In the genomic region with DNA sequence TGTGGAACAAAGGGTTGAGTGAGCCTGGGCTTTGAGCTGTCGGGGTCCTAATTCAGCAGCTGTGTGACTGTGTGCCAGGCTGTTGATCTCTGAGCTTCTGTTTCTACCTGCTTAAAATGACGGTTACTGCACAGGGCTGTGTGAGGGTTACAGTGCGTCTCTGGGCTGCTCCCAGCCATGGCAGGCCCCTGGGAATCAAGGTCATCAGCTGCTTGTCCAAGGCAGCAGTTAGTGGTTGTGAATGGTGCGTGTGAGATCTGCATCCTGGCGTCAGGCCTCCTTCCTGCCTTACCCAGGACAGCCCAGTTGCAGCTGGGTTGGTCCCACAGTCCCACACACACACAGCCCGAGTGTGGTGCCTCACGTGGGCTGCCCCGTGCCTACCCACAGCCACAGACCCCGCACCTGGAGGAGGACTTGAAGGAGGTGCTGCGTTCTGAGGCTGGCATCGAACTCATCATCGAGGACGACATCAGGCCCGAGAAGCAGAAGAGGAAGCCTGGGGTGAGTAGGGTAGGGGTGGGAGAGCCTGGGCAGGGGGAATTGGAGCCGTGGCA, we compare ENCODE assay signal across 1 cellular context.
TF ChIP-seq lines count a peak whose summit lies in the region.

No MANE protein-coding gene starts in this region.

TF ChIP-seq in SK-N-SH, 30 proteins besides CTCF, POLR2A, EP300 and RAD21 (continued from another document):
- TF ChIP-seq, protein P1, sequence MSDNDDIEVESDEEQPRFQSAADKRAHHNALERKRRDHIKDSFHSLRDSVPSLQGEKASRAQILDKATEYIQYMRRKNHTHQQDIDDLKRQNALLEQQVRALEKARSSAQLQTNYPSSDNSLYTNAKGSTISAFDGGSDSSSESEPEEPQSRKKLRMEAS (IDR thresholded peaks at IDR 0.05; ENCODE audit: low read depth): no peak
- TF ChIP-seq ELF1 (IDR thresholded peaks at IDR 0.05) (no peak), RCOR1 (IDR thresholded peaks at IDR 0.05; ENCODE audit: low read length) (no peak), USF1 (IDR thresholded peaks at IDR 0.05; ENCODE audit: borderline replicate concordance, low read depth) (no peak), NFIC (IDR thresholded peaks at IDR 0.05; ENCODE audit: borderline replicate concordance) (no peak), EZH2phosphoT487 (IDR thresholded peaks at IDR 0.05; ENCODE audit: borderline replicate concordance, low read depth) (no peak), RXRA (IDR thresholded peaks at IDR 0.05; ENCODE audit: borderline replicate concordance, low read depth) (no peak), SIN3A (IDR thresholded peaks at IDR 0.05; ENCODE audit: borderline replicate concordance, low read depth, low read length) (no peak), MEF2A (IDR thresholded peaks at IDR 0.05; ENCODE audit: borderline replicate concordance, low read depth) (no peak), YY1 (IDR thresholded peaks at IDR 0.05; ENCODE audit: low read depth) (no peak), FOSL2 (IDR thresholded peaks at IDR 0.05; ENCODE audit: borderline replicate concordance, low read depth) (no peak), REST (IDR thresholded peaks at IDR 0.05; ENCODE audit: low read depth, low read length) (no peak)
- TF ChIP-seq, protein P2, sequence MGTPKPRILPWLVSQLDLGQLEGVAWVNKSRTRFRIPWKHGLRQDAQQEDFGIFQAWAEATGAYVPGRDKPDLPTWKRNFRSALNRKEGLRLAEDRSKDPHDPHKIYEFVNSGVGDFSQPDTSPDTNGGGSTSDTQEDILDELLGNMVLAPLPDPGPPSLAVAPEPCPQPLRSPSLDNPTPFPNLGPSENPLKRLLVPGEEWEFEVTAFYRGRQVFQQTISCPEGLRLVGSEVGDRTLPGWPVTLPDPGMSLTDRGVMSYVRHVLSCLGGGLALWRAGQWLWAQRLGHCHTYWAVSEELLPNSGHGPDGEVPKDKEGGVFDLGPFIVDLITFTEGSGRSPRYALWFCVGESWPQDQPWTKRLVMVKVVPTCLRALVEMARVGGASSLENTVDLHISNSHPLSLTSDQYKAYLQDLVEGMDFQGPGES (IDR thresholded peaks at IDR 0.05; ENCODE audit: low read depth, low read length): no peak
- TF ChIP-seq, protein P3, sequence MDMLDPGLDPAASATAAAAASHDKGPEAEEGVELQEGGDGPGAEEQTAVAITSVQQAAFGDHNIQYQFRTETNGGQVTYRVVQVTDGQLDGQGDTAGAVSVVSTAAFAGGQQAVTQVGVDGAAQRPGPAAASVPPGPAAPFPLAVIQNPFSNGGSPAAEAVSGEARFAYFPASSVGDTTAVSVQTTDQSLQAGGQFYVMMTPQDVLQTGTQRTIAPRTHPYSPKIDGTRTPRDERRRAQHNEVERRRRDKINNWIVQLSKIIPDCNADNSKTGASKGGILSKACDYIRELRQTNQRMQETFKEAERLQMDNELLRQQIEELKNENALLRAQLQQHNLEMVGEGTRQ (IDR thresholded peaks at IDR 0.05; ENCODE audit: borderline replicate concordance, low read depth, low read length): no peak
